22 cellular contexts compared by ENCODE assay signal in the genomic region with DNA sequence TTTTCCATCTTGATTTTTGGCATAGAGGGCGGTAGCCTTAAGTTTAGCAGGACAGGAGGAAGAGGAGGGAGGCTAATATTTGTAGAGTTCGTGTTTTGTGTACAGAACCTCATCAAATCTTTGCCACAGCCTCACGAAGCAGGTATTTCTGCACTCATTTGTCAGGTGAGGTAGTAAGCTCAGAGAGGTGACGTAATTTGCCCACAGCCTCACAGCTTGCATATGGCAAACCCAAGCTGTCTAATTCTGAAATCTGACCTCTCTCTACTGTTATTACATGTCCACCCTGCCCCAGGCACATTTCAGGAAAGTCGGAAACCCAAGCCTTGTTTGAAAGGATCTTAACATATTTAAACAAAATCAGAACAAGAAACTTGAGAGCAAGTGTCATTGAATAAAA.
"Had no signal": no experiment of that assay in that cellular context is flagged by ENCODE, and none has a peak within 500 bp of the region (broad histone marks: within the 10 kb centered on the region; RNA-seq: fewer than 3 reads in every experiment).

No MANE protein-coding gene starts in this region.

- H3K27ac ChIP-seq: esophagus muscularis mucosa, foreskin keratinocyte, heart left ventricle, parathyroid adenoma, right atrium auricular region, transverse colon, VCaP had no signal

- H3K27ac Mint-ChIP-seq: activated naive CD4-positive, alpha-beta T cell treated with anti-CD3 and anti-CD28 coated beads, Interleukin-2, amount 50 U/mL, for 72 hours; activated T-cell treated with anti-CD3 and anti-CD28 coated beads, Interleukin-2, amount 50 U/mL, for 72 hours; endodermal cell; immature natural killer cell; memory B cell; naive thymus-derived CD8-positive, alpha-beta T cell had no signal

- H3K4me1 ChIP-seq: foreskin keratinocyte, parathyroid adenoma, right atrium auricular region, transverse colon had no signal

- H3K79me2 ChIP-seq: parathyroid adenoma had no signal

- H3K36me3 ChIP-seq: esophagus muscularis mucosa, heart left ventricle, right atrium auricular region, transverse colon had no signal

- H3K9ac ChIP-seq: parathyroid adenoma had no signal

- H3K36me3 Mint-ChIP-seq: activated naive CD4-positive, alpha-beta T cell treated with anti-CD3 and anti-CD28 coated beads, Interleukin-2, amount 50 U/mL, for 72 hours; immature natural killer cell; memory B cell; naive thymus-derived CD8-positive, alpha-beta T cell had no signal

- ATAC-seq: activated naive CD4-positive, alpha-beta T cell treated with anti-CD3 and anti-CD28 coated beads, Interleukin-2, amount 50 U/mL, for 72 hours; activated T-cell treated with anti-CD3 and anti-CD28 coated beads, Interleukin-2, amount 50 U/mL, for 72 hours; foreskin keratinocyte; naive thymus-derived CD8-positive, alpha-beta T cell had no signal

- DNase-seq: activated CD4-positive, alpha-beta T cell treated with anti-CD3 and anti-CD28 coated beads for 4 hours; activated CD4-positive, alpha-beta T cell treated with anti-CD3 and anti-CD28 coated beads, Interleukin-2, amount 50 U/mL, for 4 hours; activated naive CD4-positive, alpha-beta T cell; activated T-cell treated with anti-CD3 and anti-CD28 coated beads for 4 hours; activated T-cell treated with anti-CD3 and anti-CD28 coated beads, Interleukin-2, amount 50 U/mL, for 72 hours; heart left ventricle; hypothalamus; immature natural killer cell; kidney; naive thymus-derived CD8-positive, alpha-beta T cell; nucleus accumbens; stimulated activated naive CD4-positive, alpha-beta T cell; transverse colon had no signal

- H3K4me1 Mint-ChIP-seq: endodermal cell; immature natural killer cell; naive thymus-derived CD8-positive, alpha-beta T cell; neural crest cell had no signal

- H3K4me3 Mint-ChIP-seq: activated T-cell treated with anti-CD3 and anti-CD28 coated beads, Interleukin-2, amount 50 U/mL, for 72 hours; endodermal cell; immature natural killer cell; memory B cell; naive thymus-derived CD8-positive, alpha-beta T cell; neural crest cell had no signal

- H3K9me3 ChIP-seq: esophagus muscularis mucosa, heart left ventricle, right atrium auricular region, transverse colon had no signal

- H3K9me3 Mint-ChIP-seq: activated naive CD4-positive, alpha-beta T cell treated with anti-CD3 and anti-CD28 coated beads, Interleukin-2, amount 50 U/mL, for 72 hours; activated T-cell treated with anti-CD3 and anti-CD28 coated beads, Interleukin-2, amount 50 U/mL, for 72 hours; endodermal cell; memory B cell had no signal

- H2AFZ ChIP-seq: parathyroid adenoma had no signal

- H3K4me3 ChIP-seq: esophagus muscularis mucosa, heart left ventricle, right atrium auricular region, transverse colon had no signal

- H3K27me3 ChIP-seq: esophagus muscularis mucosa, right atrium auricular region had no signal
